ENCODE assay signal across 8 cellular contexts in genomic region chr6:87322304-87323212, GRCh38.
DNase-seq lines count a peak whose midpoint lies in the region; ATAC-seq, FAIRE-seq and TF ChIP-seq lines count a peak whose summit lies in the region.

Gene SMIM8, plus strand, starts transcription at chr6:87322588. Its CDS starts 14,444 bp downstream, at chr6:87337032.

- H3K36me3 ChIP-seq in DOHH2 (ENCODE audit: control insufficient read depth, low read length): peaks cover 2% of the 10 kb centered on the region; the same call in 1 of the 2 replicates

- no peak for TF ChIP-seq EP300 in Ishikawa (IDR thresholded peaks at IDR 0.05; ENCODE audit: borderline replicate concordance)

- no peak for FAIRE-seq in RCC 7860 (lab: Jason Lieb, UNC)

- H3K79me2 ChIP-seq in DOHH2 (ENCODE audit: control insufficient read depth, low read length): peaks cover 6% of the 10 kb centered on the region

- H3F3A ChIP-seq in DOHH2 (ENCODE audit: control insufficient read depth, insufficient read depth): no peaks in the 10 kb centered on the region

- TF ChIP-seq RAD21 in Ishikawa (IDR thresholded peaks at IDR 0.05; ENCODE audit: low read depth): peak; percentile 24; the same call in 1 of the 2 replicates

- H3K27me3 Mint-ChIP-seq in nephron progenitor cell (ENCODE audit: low read depth, poor library complexity): peaks cover 4% of the 10 kb centered on the region

- no peaks in the 10 kb centered on the region for H3K27me3 ChIP-seq in DOHH2 (ENCODE audit: control insufficient read depth, low read length)

- H3K4me3 Mint-ChIP-seq in nephron progenitor cell: peak within 1 kb of the TSS; percentile 98

- peaks cover 31% of the 10 kb centered on the region for H3K9me3 Mint-ChIP-seq in nephron progenitor cell

- H3K4me3 ChIP-seq in DOHH2 (ENCODE audit: low read length): peak within 1 kb of the TSS; percentile 93
- peak within 1 kb of the TSS; percentile 99 for H3K4me3 ChIP-seq in fibroblast of pulmonary artery (replicated peaks; ENCODE audit: low read depth, low read length)

- H3K36me3 Mint-ChIP-seq in nephron progenitor cell (ENCODE audit: low read depth): peaks cover 9% of the 10 kb centered on the region

- peaks cover 4% of the 10 kb centered on the region for H3K4me1 Mint-ChIP-seq in nephron progenitor cell

- peaks cover 7% of the 10 kb centered on the region for H3K4me1 ChIP-seq in DOHH2 (ENCODE audit: control insufficient read depth, low read length)

- no peaks in the 10 kb centered on the region for H3K9me3 ChIP-seq in DOHH2 (ENCODE audit: control insufficient read depth, insufficient read depth, low read length)

- ATAC-seq in GM21619 (IDR thresholded peaks at IDR 0.05; ENCODE audit: unreplicated experiment): peak; percentile 100
- ATAC-seq in stimulated activated naive CD8-positive, alpha-beta T cell treated with anti-CD3 and anti-CD28 coated beads, Interleukin-15, Interleukin-2, amounts not matched to agents 100 U/mL and 50 U/mL, for 24 hours: peak; percentile 100

- peak within 1 kb of the TSS; percentile 75 for H3K27ac Mint-ChIP-seq in nephron progenitor cell

- H3K4me2 ChIP-seq in DOHH2 (ENCODE audit: low read length): peak within 1 kb of the TSS; percentile 67

- no peaks in the 10 kb centered on the region for H3K9me2 ChIP-seq in DOHH2 (replicated peaks; ENCODE audit: control insufficient read depth, low read length)

- H3K27ac ChIP-seq in DOHH2 (ENCODE audit: low read depth, low read length): 0 out of 2 replicates have a peak within 1 kb of the TSS, but pooled peaks have one; percentile 18

- TF ChIP-seq CTCF in DOHH2 (IDR thresholded peaks at IDR 0.05; ENCODE audit: low read depth, low read length, poor library complexity, severe bottlenecking) (peak; percentile 87), fibroblast of pulmonary artery (IDR thresholded peaks at IDR 0.05; ENCODE audit: low read length, missing control alignments) (peak; percentile 60), nephron progenitor cell (IDR thresholded peaks at IDR 0.05) (peak; percentile 97)

- no peaks in the 10 kb centered on the region for H4K20me1 ChIP-seq in DOHH2 (ENCODE audit: control insufficient read depth, insufficient read depth, low read depth, low read length)

- peak; percentile 32 for DNase-seq in RCC 7860 (ENCODE audit: low spot score)
- peak; percentile 75 to 76 for DNase-seq in activated T-helper 1 cell treated with anti-CD3 and anti-CD28 coated beads, Interleukin-2, amount 50 U/mL, for 16 hours (ENCODE audit: low read depth in 1 of 2, low spot score in 1 of 2)
- peak; percentile 72 for DNase-seq in fibroblast of pulmonary artery (ENCODE audit: low read depth)
- DNase-seq in nephron progenitor cell: peak; percentile 94
- DNase-seq in stimulated activated naive CD8-positive, alpha-beta T cell treated with anti-CD3 and anti-CD28 coated beads, Interleukin-15, Interleukin-2, amounts not matched to agents 100 U/mL and 50 U/mL, for 24 hours: peak; percentile 93

TF ChIP-seq in Ishikawa, 13 proteins besides CTCF, POLR2A, EP300 and RAD21:
- TF ChIP-seq, protein P1, sequence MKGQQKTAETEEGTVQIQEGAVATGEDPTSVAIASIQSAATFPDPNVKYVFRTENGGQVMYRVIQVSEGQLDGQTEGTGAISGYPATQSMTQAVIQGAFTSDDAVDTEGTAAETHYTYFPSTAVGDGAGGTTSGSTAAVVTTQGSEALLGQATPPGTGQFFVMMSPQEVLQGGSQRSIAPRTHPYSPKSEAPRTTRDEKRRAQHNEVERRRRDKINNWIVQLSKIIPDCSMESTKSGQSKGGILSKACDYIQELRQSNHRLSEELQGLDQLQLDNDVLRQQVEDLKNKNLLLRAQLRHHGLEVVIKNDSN (IDR thresholded peaks at IDR 0.05): no peak
- TF ChIP-seq CREB1 (IDR thresholded peaks at IDR 0.05; ENCODE audit: low read depth): no peak
- TF ChIP-seq TCF12 (IDR thresholded peaks at IDR 0.05; ENCODE audit: low read depth): peak; percentile 25; the same call in 1 of the 2 replicates
- no peak for TF ChIP-seq EGR1 (IDR thresholded peaks at IDR 0.05)
- TF ChIP-seq FOXM1 (IDR thresholded peaks at IDR 0.05; ENCODE audit: borderline replicate concordance, low read depth): no peak
- no peak for TF ChIP-seq REST (IDR thresholded peaks at IDR 0.05; ENCODE audit: low read depth)
- peak; percentile 44; the same call in 1 of the 2 replicates for TF ChIP-seq YY1 (IDR thresholded peaks at IDR 0.05; ENCODE audit: low read depth)
- no peak for TF ChIP-seq CEBPB (IDR thresholded peaks at IDR 0.05)
- peak; percentile 89 for TF ChIP-seq ZBTB7A (IDR thresholded peaks at IDR 0.05; ENCODE audit: low read depth)
- no peak for TF ChIP-seq NFIC (IDR thresholded peaks at IDR 0.05)
- TF ChIP-seq TAF1 (IDR thresholded peaks at IDR 0.05; ENCODE audit: low read depth): peak; percentile 77
- TF ChIP-seq TEAD4 (IDR thresholded peaks at IDR 0.05): no peak
- TF ChIP-seq MAX (IDR thresholded peaks at IDR 0.05): peak; percentile 23; the same call in 1 of the 2 replicates

Comparison
In these comparisons a context has a peak if more than half of its experiments do, and no peak if none do; other contexts are left out.
1. Peak in every context shown above with its lines: DNase-seq, ATAC-seq, H3K4me3 ChIP-seq and H3K27ac ChIP-seq.
2. DNase-seq: peak in every context shown above with its lines; median percentile 94 in nephron progenitor cell; 93 in stimulated activated naive CD8-positive, alpha-beta T cell treated with anti-CD3 and anti-CD28 coated beads, Interleukin-15, Interleukin-2, amounts not matched to agents 100 U/mL and 50 U/mL, for 24 hours; 76 in activated T-helper 1 cell treated with anti-CD3 and anti-CD28 coated beads, Interleukin-2, amount 50 U/mL, for 16 hours; 72 in fibroblast of pulmonary artery; 32 in RCC 7860.